In the genomic region with DNA sequence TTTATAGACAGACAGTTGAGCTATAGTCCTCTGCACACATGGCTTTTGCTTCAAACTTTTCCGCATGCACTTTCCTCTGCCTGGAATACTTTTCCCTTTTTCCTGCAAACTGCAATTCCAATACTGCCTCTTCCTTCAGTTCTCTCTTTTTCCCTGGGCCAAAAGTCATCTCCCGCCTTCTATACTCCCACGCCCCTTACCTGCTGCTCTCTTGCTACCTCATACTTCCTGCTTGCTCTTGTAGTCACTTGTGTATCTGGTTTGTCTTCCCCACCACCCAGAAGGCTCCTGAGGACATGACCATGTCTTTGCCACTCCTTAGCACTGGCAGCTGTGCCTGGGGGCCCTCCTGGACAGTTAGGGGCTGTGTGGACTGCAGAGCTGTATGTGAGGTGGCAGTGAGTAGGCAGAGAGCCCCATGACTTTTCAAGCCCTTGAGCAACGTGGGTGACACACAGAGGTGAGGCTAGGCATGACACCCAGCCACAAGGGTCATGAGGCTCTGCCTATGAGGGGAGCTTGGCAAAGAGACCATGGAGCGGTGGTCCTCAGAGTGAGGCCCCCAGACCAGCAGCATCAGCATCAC, we compare ENCODE assay signal across 2 cellular contexts.
TF ChIP-seq lines count a peak whose summit lies in the region.

No MANE protein-coding gene starts in this region.

TF ChIP-seq in SK-N-SH, 30 proteins besides CTCF, POLR2A, EP300 and RAD21:
- no peak for TF ChIP-seq RXRA (IDR thresholded peaks at IDR 0.05; ENCODE audit: borderline replicate concordance, low read depth)
- no peak for TF ChIP-seq MEF2A (IDR thresholded peaks at IDR 0.05; ENCODE audit: borderline replicate concordance, low read depth)
- no peak for TF ChIP-seq JUND (IDR thresholded peaks at IDR 0.05)
- TF ChIP-seq MXI1 (IDR thresholded peaks at IDR 0.05; ENCODE audit: low read depth, low read length), result no peak
- TF ChIP-seq, protein P1, sequence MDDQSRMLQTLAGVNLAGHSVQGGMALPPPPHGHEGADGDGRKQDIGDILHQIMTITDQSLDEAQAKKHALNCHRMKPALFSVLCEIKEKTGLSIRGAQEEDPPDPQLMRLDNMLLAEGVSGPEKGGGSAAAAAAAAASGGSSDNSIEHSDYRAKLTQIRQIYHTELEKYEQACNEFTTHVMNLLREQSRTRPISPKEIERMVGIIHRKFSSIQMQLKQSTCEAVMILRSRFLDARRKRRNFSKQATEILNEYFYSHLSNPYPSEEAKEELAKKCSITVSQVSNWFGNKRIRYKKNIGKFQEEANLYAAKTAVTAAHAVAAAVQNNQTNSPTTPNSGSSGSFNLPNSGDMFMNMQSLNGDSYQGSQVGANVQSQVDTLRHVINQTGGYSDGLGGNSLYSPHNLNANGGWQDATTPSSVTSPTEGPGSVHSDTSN (IDR thresholded peaks at IDR 0.05), result no peak
- no peak for TF ChIP-seq GABPA (IDR thresholded peaks at IDR 0.05; ENCODE audit: low read depth)
- TF ChIP-seq ELF1 (IDR thresholded peaks at IDR 0.05), result no peak
- TF ChIP-seq RFX5 (IDR thresholded peaks at IDR 0.05; ENCODE audit: low read length), result no peak
- no peak for TF ChIP-seq POLR2AphosphoS5 (IDR thresholded peaks at IDR 0.05; ENCODE audit: low read depth, low read length)
- TF ChIP-seq, protein P2, sequence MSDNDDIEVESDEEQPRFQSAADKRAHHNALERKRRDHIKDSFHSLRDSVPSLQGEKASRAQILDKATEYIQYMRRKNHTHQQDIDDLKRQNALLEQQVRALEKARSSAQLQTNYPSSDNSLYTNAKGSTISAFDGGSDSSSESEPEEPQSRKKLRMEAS (IDR thresholded peaks at IDR 0.05; ENCODE audit: low read depth), result no peak
- no peak for TF ChIP-seq CHD2 (IDR thresholded peaks at IDR 0.05; ENCODE audit: low read length, partially characterized antibody)

TF ChIP-seq in SK-N-SH treated with all-trans-retinoic acid at 6 μM for 48 hours, 23 proteins besides CTCF, POLR2A, EP300 and RAD21:
- TF ChIP-seq ZNF565 (CRISPR knock-in tag; conservative IDR thresholded peaks at IDR 0.05; ENCODE audit: low read depth), result no peak
- no peak for TF ChIP-seq ARNTL (CRISPR knock-in tag; IDR thresholded peaks at IDR 0.05; ENCODE audit: borderline replicate concordance, low read depth)
- TF ChIP-seq, protein P3, sequence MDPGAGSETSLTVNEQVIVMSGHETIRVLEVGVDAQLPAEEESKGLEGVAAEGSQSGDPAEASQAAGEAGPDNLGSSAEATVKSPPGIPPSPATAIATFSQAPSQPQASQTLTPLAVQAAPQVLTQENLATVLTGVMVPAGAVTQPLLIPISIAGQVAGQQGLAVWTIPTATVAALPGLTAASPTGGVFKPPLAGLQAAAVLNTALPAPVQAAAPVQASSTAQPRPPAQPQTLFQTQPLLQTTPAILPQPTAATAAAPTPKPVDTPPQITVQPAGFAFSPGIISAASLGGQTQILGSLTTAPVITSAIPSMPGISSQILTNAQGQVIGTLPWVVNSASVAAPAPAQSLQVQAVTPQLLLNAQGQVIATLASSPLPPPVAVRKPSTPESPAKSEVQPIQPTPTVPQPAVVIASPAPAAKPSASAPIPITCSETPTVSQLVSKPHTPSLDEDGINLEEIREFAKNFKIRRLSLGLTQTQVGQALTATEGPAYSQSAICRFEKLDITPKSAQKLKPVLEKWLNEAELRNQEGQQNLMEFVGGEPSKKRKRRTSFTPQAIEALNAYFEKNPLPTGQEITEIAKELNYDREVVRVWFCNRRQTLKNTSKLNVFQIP (CRISPR knock-in tag; IDR thresholded peaks at IDR 0.05; ENCODE audit: borderline replicate concordance, low read depth), result no peak
- TF ChIP-seq ZNF8 (CRISPR knock-in tag; IDR thresholded peaks at IDR 0.05), result no peak
- no peak for TF ChIP-seq ZFP3 (CRISPR knock-in tag; IDR thresholded peaks at IDR 0.05)
- TF ChIP-seq OSR1 (CRISPR knock-in tag; IDR thresholded peaks at IDR 0.05), result no peak
- no peak for TF ChIP-seq PPARA (CRISPR knock-in tag; IDR thresholded peaks at IDR 0.05; ENCODE audit: borderline replicate concordance)
- TF ChIP-seq, protein P4, sequence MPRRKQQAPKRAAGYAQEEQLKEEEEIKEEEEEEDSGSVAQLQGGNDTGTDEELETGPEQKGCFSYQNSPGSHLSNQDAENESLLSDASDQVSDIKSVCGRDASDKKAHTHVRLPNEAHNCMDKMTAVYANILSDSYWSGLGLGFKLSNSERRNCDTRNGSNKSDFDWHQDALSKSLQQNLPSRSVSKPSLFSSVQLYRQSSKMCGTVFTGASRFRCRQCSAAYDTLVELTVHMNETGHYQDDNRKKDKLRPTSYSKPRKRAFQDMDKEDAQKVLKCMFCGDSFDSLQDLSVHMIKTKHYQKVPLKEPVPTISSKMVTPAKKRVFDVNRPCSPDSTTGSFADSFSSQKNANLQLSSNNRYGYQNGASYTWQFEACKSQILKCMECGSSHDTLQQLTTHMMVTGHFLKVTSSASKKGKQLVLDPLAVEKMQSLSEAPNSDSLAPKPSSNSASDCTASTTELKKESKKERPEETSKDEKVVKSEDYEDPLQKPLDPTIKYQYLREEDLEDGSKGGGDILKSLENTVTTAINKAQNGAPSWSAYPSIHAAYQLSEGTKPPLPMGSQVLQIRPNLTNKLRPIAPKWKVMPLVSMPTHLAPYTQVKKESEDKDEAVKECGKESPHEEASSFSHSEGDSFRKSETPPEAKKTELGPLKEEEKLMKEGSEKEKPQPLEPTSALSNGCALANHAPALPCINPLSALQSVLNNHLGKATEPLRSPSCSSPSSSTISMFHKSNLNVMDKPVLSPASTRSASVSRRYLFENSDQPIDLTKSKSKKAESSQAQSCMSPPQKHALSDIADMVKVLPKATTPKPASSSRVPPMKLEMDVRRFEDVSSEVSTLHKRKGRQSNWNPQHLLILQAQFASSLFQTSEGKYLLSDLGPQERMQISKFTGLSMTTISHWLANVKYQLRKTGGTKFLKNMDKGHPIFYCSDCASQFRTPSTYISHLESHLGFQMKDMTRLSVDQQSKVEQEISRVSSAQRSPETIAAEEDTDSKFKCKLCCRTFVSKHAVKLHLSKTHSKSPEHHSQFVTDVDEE (CRISPR knock-in tag; IDR thresholded peaks at IDR 0.05), result no peak
- no peak for TF ChIP-seq ESRRG (CRISPR knock-in tag; IDR thresholded peaks at IDR 0.05)
- TF ChIP-seq, protein P5, sequence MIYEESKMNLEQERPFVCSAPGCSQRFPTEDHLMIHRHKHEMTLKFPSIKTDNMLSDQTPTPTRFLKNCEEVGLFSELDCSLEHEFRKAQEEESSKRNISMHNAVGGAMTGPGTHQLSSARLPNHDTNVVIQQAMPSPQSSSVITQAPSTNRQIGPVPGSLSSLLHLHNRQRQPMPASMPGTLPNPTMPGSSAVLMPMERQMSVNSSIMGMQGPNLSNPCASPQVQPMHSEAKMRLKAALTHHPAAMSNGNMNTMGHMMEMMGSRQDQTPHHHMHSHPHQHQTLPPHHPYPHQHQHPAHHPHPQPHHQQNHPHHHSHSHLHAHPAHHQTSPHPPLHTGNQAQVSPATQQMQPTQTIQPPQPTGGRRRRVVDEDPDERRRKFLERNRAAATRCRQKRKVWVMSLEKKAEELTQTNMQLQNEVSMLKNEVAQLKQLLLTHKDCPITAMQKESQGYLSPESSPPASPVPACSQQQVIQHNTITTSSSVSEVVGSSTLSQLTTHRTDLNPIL (CRISPR knock-in tag; IDR thresholded peaks at IDR 0.05; ENCODE audit: low read depth), result no peak
- TF ChIP-seq, protein P6, sequence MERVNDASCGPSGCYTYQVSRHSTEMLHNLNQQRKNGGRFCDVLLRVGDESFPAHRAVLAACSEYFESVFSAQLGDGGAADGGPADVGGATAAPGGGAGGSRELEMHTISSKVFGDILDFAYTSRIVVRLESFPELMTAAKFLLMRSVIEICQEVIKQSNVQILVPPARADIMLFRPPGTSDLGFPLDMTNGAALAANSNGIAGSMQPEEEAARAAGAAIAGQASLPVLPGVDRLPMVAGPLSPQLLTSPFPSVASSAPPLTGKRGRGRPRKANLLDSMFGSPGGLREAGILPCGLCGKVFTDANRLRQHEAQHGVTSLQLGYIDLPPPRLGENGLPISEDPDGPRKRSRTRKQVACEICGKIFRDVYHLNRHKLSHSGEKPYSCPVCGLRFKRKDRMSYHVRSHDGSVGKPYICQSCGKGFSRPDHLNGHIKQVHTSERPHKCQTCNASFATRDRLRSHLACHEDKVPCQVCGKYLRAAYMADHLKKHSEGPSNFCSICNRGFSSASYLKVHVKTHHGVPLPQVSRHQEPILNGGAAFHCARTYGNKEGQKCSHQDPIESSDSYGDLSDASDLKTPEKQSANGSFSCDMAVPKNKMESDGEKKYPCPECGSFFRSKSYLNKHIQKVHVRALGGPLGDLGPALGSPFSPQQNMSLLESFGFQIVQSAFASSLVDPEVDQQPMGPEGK (CRISPR knock-in tag; IDR thresholded peaks at IDR 0.05; ENCODE audit: borderline replicate concordance), result no peak
- TF ChIP-seq SNAI2 (CRISPR knock-in tag; IDR thresholded peaks at IDR 0.05), result no peak
- TF ChIP-seq CSDC2 (CRISPR knock-in tag; IDR thresholded peaks at IDR 0.05), result no peak
- no peak for TF ChIP-seq GLIS3 (CRISPR knock-in tag; IDR thresholded peaks at IDR 0.05)
- TF ChIP-seq ISL1 (CRISPR knock-in tag; IDR thresholded peaks at IDR 0.05), result no peak
- TF ChIP-seq TOX (CRISPR knock-in tag; IDR thresholded peaks at IDR 0.05; ENCODE audit: borderline replicate concordance), result no peak
- TF ChIP-seq ZC3H10 (CRISPR knock-in tag; IDR thresholded peaks at IDR 0.05), result no peak
- TF ChIP-seq TCF4 (CRISPR knock-in tag; IDR thresholded peaks at IDR 0.05; ENCODE audit: borderline replicate concordance), result no peak
- TF ChIP-seq BACH2 (CRISPR knock-in tag; IDR thresholded peaks at IDR 0.05; ENCODE audit: borderline replicate concordance), result no peak
- TF ChIP-seq ZNF70 (CRISPR knock-in tag; IDR thresholded peaks at IDR 0.05), result no peak
